In the genomic region with DNA sequence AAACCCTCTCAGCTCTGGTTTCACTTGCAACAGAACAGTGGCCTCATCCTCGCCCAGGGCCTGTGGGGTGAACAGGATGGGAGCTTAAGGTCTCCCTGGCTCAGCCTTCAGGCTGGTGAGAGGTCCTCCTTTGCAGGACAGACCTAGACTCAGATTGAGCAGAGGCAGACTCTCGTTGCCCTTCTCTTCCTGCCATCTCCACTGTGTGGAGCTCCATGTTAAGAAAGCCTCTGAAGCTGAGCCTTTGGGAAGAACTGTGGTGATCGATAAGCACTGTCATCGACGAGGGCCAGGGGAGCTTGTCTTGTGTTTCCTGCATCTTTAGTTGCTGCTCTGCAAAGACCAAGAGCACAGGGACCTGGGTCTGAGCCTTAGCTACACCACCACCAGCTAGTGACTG, we compare ENCODE assay signal across 14 cellular contexts. TPM values are rescaled to one million over a fixed set of nuclear protein-coding genes. Genes with fewer than 3 reads are reported as not detected.
DNase-seq lines count a peak whose midpoint lies in the region; ATAC-seq, FAIRE-seq and TF ChIP-seq lines count a peak whose summit lies in the region.
"Had no signal": no experiment of that assay in that cellular context is flagged by ENCODE, and none has a peak within 500 bp of the region (broad histone marks: within the 10 kb centered on the region; RNA-seq: fewer than 3 reads in every experiment).

No MANE protein-coding gene starts in this region.

- H3K9me3 ChIP-seq in DND-41 (ENCODE audit: insufficient read depth, low read length, severe bottlenecking) (no peaks in the 10 kb centered on the region), PC-3 (ENCODE audit: low read length) (no peaks in the 10 kb centered on the region), small intestine (ENCODE audit: control insufficient read depth, low read depth) (no peaks in the 10 kb centered on the region), psoas muscle (no peaks in the 10 kb centered on the region), SJCRH30 (replicated peaks) (no peaks in the 10 kb centered on the region)
- H3K9me3 ChIP-seq: HAP-1, Peyer's patch had no signal

- no peak overlapping the region for H3K4me2 ChIP-seq in DND-41 (ENCODE audit: insufficient read depth, low read length)
- H3K4me2 ChIP-seq in PC-3 (ENCODE audit: low read length), result no peak overlapping the region

- H3K9me2 ChIP-seq in PC-3 (replicated peaks; ENCODE audit: low read length), result no peaks in the 10 kb centered on the region

- H4K20me1 ChIP-seq in DND-41 (ENCODE audit: insufficient read depth, low read length) (no peaks in the 10 kb centered on the region; the same call in 1 of the 2 replicates), PC-3 (ENCODE audit: low read length) (no peaks in the 10 kb centered on the region)

- H3K9ac ChIP-seq in DND-41 (ENCODE audit: low read depth, low read length) (no peak overlapping the region), PC-3 (ENCODE audit: low read length) (no peak overlapping the region)

- H3K27ac ChIP-seq in DND-41 (ENCODE audit: low read length) (no peak overlapping the region), PC-3 (ENCODE audit: low read length) (no peak overlapping the region), small intestine (ENCODE audit: low read depth in 1 of 2, low read length in 1 of 2) (no peak overlapping the region), psoas muscle (no peak overlapping the region), SJCRH30 (no peak overlapping the region)
- H3K27ac ChIP-seq: HL-60, Peyer's patch had no signal

- FAIRE-seq in small intestine (lab: Jason Lieb, UNC), result no peak

- no peaks in the 10 kb centered on the region for H3K36me3 ChIP-seq in DND-41 (ENCODE audit: insufficient read depth, low read length)
- no peaks in the 10 kb centered on the region for H3K36me3 ChIP-seq in PC-3 (ENCODE audit: low read depth, low read length)
- no peaks in the 10 kb centered on the region for H3K36me3 ChIP-seq in small intestine (ENCODE audit: control insufficient read depth in 2 of 2, insufficient read depth in 2 of 2, low read length in 2 of 2)
- H3K36me3 ChIP-seq in psoas muscle (ENCODE audit: insufficient read depth in 1 of 2, low read depth in 1 of 2), result no peaks in the 10 kb centered on the region
- no peaks in the 10 kb centered on the region for H3K36me3 ChIP-seq in SJCRH30
- H3K36me3 ChIP-seq: HAP-1, Peyer's patch had no signal

- 49 to 66% (median 53%) methylated on average over 5 of the region's 5 CpGs for WGBS in small intestine, 3 donors
- 68 to 75% (median 70%) methylated on average over 5 of the region's 5 CpGs for WGBS in psoas muscle, 3 donors

- H2AFZ ChIP-seq in DND-41 (ENCODE audit: low read depth, low read length), result no peak overlapping the region
- H2AFZ ChIP-seq in PC-3 (ENCODE audit: low read length), result no peak overlapping the region

- no peaks in the 10 kb centered on the region for H3K79me2 ChIP-seq in DND-41 (ENCODE audit: insufficient read depth, low read length)
- no peaks in the 10 kb centered on the region for H3K79me2 ChIP-seq in PC-3 (ENCODE audit: low read length)

- intact Hi-C loops in PC-3 (cut with micrococcal nuclease), result no loop called here
- intact Hi-C loops in psoas muscle (cut with DNase I), result no loop called here

- TF ChIP-seq CTCF in DND-41 (IDR thresholded peaks at IDR 0.05; ENCODE audit: borderline replicate concordance, extremely low read depth, low read length, poor library complexity, severe bottlenecking) (no peak), PC-3 (conservative IDR thresholded peaks at IDR 0.05; ENCODE audit: low read depth, low read length) (peak; percentile 30; the same call in 1 of the 2 replicates), epithelial cell of esophagus (IDR thresholded peaks at IDR 0.05; ENCODE audit: insufficient read depth, low read depth, low read length, missing control alignments) (peak; percentile 7), psoas muscle (IDR thresholded peaks at IDR 0.05) (no peak)

- 0 out of 3 replicates have a peak, but pooled peaks have one; percentile 17 for ATAC-seq in DND-41 (ENCODE audit: insufficient read depth, low read depth)
- peak; percentile 64 for ATAC-seq in PC-3
- no peak for ATAC-seq in psoas muscle

- CTCF ChIA-PET in PC-3 (lab: Charles Lee), result interaction anchor here (1.2 kb wide), 1 partner anchor 30 kb away, joined by 6 read pairs; no protein-coding TSS in a partner anchor

- H3K27me3 ChIP-seq in DND-41 (ENCODE audit: insufficient read depth, low read length, poor library complexity) (peaks cover 3% of the 10 kb centered on the region), PC-3 (ENCODE audit: low read length) (no peaks in the 10 kb centered on the region), small intestine (ENCODE audit: control insufficient read depth in 2 of 2, insufficient read depth in 2 of 2, low read length in 2 of 2) (no peaks in the 10 kb centered on the region), psoas muscle (ENCODE audit: insufficient read depth in 3 of 3, low read length in 2 of 3) (peaks cover 0 to 9% (median 0%) of the 10 kb centered on the region in 3 donors), SJCRH30 (0 out of 2 replicates have a peak, but pooled peaks cover 4% of the 10 kb centered on the region)
- H3K27me3 ChIP-seq: Peyer's patch had no signal

- H3K4me1 ChIP-seq in DND-41 (ENCODE audit: insufficient read depth, low read length), result no peaks in the 10 kb centered on the region
- H3K4me1 ChIP-seq in PC-3 (ENCODE audit: insufficient read depth, low read length), result peaks cover 1% of the 10 kb centered on the region; the same call in 1 of the 2 replicates
- H3K4me1 ChIP-seq in small intestine (ENCODE audit: control insufficient read depth in 2 of 2, insufficient read depth in 1 of 2, low read depth in 1 of 2, low read length in 1 of 2), result no peaks in the 10 kb centered on the region
- peaks cover 14% of the 10 kb centered on the region for H3K4me1 ChIP-seq in psoas muscle
- H3K4me1 ChIP-seq in SJCRH30, result no peaks in the 10 kb centered on the region
- H3K4me1 ChIP-seq: HAP-1, Peyer's patch had no signal

- POLR2A ChIA-PET in PC-3 (lab: Charles Lee; ENCODE audit: unreplicated experiment), result no interaction called here

- H3K4me3 ChIP-seq in DND-41 (ENCODE audit: low read depth in 1 of 2, low read length in 2 of 2) (no peak overlapping the region), PC-3 (ENCODE audit: low read length) (no peak overlapping the region), epithelial cell of esophagus (ENCODE audit: low read length) (no peak overlapping the region), small intestine (ENCODE audit: low read depth in 1 of 2, low read length in 2 of 2) (no peak overlapping the region), psoas muscle (no peak overlapping the region), SJCRH30 (no peak overlapping the region)
- H3K4me3 ChIP-seq: HAP-1, Peyer's patch had no signal

- BruUV-seq in PC-3 (replicated peaks; lab: Mats Ljungman, UMichigan), result no TSS peak

- H3F3A ChIP-seq in PC-3 (ENCODE audit: low read length, unreplicated experiment), result no peaks in the 10 kb centered on the region

- no peak for DNase-seq in DND-41
- DNase-seq in PC-3, result peak; percentile 19
- no peak for DNase-seq in epithelial cell of esophagus (ENCODE audit: low read depth)
- peak; percentile 3 for DNase-seq in small intestine
- no peak for DNase-seq in psoas muscle
- no peak for DNase-seq in NCI-H82 (lab: John Stamatoyannopoulos, UW)
- no peak for DNase-seq in SJCRH30
- DNase-seq: C1 segment of cervical spinal cord, NCI-H1930, NCI-H446, Peyer's patch, Right ventricle myocardium superior had no signal

RNA-seq across cellular contexts. Expression of a gene that starts 37.8 kb away (rescaled TPM):
- total RNA-seq in PC-3 (2014; rRNA removed), result 0.29 and 0.36 TPM in 2 replicates
- polyA plus RNA-seq in small intestine, result 1 to 10 TPM in 1 of 3 donors, under 1 TPM in 1, not detected in 1; 0.27 to 1.4 TPM
- total RNA-seq in psoas muscle, result 10 to 100 TPM in 3 of 4 donors, 1 to 10 TPM in 1; 8.1 to 37.4 (median 29.0) TPM
- polyA plus RNA-seq in psoas muscle, result 10 to 100 TPM in 1 of 3 donors, 1 to 10 TPM in 2; 2.2 to 24.9 (median 5.0) TPM
- 0.57 and 0.96 TPM in 2 replicates for total RNA-seq in SJCRH30 (2014; rRNA removed; shearing (Covaris generic))

Comparison
In these comparisons a context has a peak if more than half of its experiments do, and no peak if none do; other contexts are left out.
1. ATAC-seq: peak in DND-41 (single experiment) and PC-3 (single experiment); none in psoas muscle (0 of 4).
2. DNase-seq: peak in PC-3 (single experiment) and small intestine (single experiment); none in DND-41 (single experiment), epithelial cell of esophagus (single experiment), psoas muscle (0 of 2), NCI-H82 (single experiment) and SJCRH30 (0 of 2).
3. CTCF ChIP-seq: peak in PC-3 (single experiment) and epithelial cell of esophagus (single experiment); none in DND-41 (single experiment) and psoas muscle (single experiment).